Comparison of ENCODE assay signal across 9 cellular contexts in genomic region chr13:79403113-79403512, GRCh38. TPM values are rescaled to one million over a fixed set of nuclear protein-coding genes. Genes with fewer than 3 reads are reported as not detected.
DNase-seq lines count a peak whose midpoint lies in the region; ATAC-seq, FAIRE-seq and TF ChIP-seq lines count a peak whose summit lies in the region.
"Had no signal": no experiment of that assay in that cellular context is flagged by ENCODE, and none has a peak within 500 bp of the region (broad histone marks: within the 10 kb centered on the region; RNA-seq: fewer than 3 reads in every experiment).

No MANE protein-coding gene starts in this region.

- no peak for DNase-seq in A549 (ENCODE audit: low read depth in 1 of 2, low spot score in 1 of 2)
- DNase-seq in GM12891 (ENCODE audit: insufficient read length, low spot score): no peak
- no peak for DNase-seq in immature natural killer cell
- no peak for DNase-seq in C1 segment of cervical spinal cord (lab: John Stamatoyannopoulos, UW)
- no peak for DNase-seq in H7
- DNase-seq in substantia nigra (lab: John Stamatoyannopoulos, UW): no peak
- no peak for DNase-seq in SHP77 treated with DMSO at 0.1 percent for 48 hours (lab: John Stamatoyannopoulos, UW)

- H3K4me2 ChIP-seq in A549: peak overlapping the region; percentile 96
- H3K4me2 ChIP-seq in SU-DHL-6 (ENCODE audit: low read depth, low read length, poor library complexity, severe bottlenecking): peak overlapping the region; percentile 97

- no peaks in the 10 kb centered on the region for H3K36me3 Mint-ChIP-seq in immature natural killer cell

- H3K36me3 ChIP-seq in SU-DHL-6 (ENCODE audit: low read length) (peaks cover 36% of the 10 kb centered on the region), H7 (replicated peaks; ENCODE audit: control insufficient read depth, insufficient read depth, low read length) (no peaks in the 10 kb centered on the region)

- CTCF ChIA-PET in A549 (lab: Yijun Ruan, JAX): no interaction called here

- H3K27ac Mint-ChIP-seq in immature natural killer cell: peak overlapping the region in 5 of 6 donors; percentile 20 to 64 (median 38)

- peaks cover 33% of the 10 kb centered on the region for H4K20me1 ChIP-seq in SU-DHL-6 (ENCODE audit: low read depth, low read length)

- H3K9ac ChIP-seq in SU-DHL-6 (ENCODE audit: low read length): peak overlapping the region; percentile 96

- peaks cover 41% of the 10 kb centered on the region for H3K4me1 ChIP-seq in A549

- H3K4me3 Mint-ChIP-seq in immature natural killer cell: peak overlapping the region in 3 of 5 donors; percentile 11 to 36 (median 22)

- H3K4me1 Mint-ChIP-seq in immature natural killer cell: peaks cover 18 to 43% of the 10 kb centered on the region in 2 donors

- no peaks in the 10 kb centered on the region for H3K9me3 ChIP-seq in A549
- no peaks in the 10 kb centered on the region for H3K9me3 ChIP-seq in SU-DHL-6 (ENCODE audit: insufficient read depth, low read length)

- H3K79me2 ChIP-seq in SU-DHL-6 (ENCODE audit: insufficient read depth, low read length): peaks cover 95% of the 10 kb centered on the region

- H3K27me3 Mint-ChIP-seq in immature natural killer cell (ENCODE audit: low read depth in 3 of 3): peaks cover 2 to 8% (median 7%) of the 10 kb centered on the region in 3 donors

- no peak for TF ChIP-seq EP300 in A549 (IDR thresholded peaks at IDR 0.05)

- H3K27ac ChIP-seq in A549: no peak overlapping the region
- peak overlapping the region; percentile 71 for H3K27ac ChIP-seq in SU-DHL-6 (ENCODE audit: low read depth, low read length)
- H3K27ac ChIP-seq in substantia nigra (ENCODE audit: low read depth, low read length, poor library complexity, severe bottlenecking): no peak overlapping the region

- 18% methylated on average over 4 of the region's 4 CpGs for WGBS in A549 (ENCODE audit: missing lambda C conversion rate)

- no peak for FAIRE-seq in A549 (lab: Jason Lieb, UNC)
- peak; percentile 5 for FAIRE-seq in GM12891 (lab: Jason Lieb, UNC)

- peak overlapping the region; percentile 82; the same call in 1 of the 3 replicates for H3K4me3 ChIP-seq in A549
- H3K4me3 ChIP-seq in SU-DHL-6 (ENCODE audit: insufficient read depth, low read length, poor library complexity, severe bottlenecking): peak overlapping the region; percentile 72
- no peak overlapping the region for H3K4me3 ChIP-seq in H7 (ENCODE audit: insufficient read depth, low read depth, low read length)

- no peaks in the 10 kb centered on the region for H3K9me3 Mint-ChIP-seq in immature natural killer cell
- H3K9me3 Mint-ChIP-seq: neural crest cell had no signal

- no peak for TF ChIP-seq RAD21 in A549 (conservative IDR thresholded peaks at IDR 0.05 in 1 of 2, IDR thresholded peaks at IDR 0.05 in 1 of 2)

- no peaks in the 10 kb centered on the region for H3K9me2 ChIP-seq in SU-DHL-6 (replicated peaks; ENCODE audit: insufficient read depth, low read length)

- POLR2A ChIA-PET in A549 (lab: Yijun Ruan, JAX): no interaction called here

- no peak for TF ChIP-seq POLR2A in A549 (IDR thresholded peaks at IDR 0.05; ENCODE audit: low read length)
- TF ChIP-seq POLR2A in GM12891 (IDR thresholded peaks at IDR 0.05; ENCODE audit: low read depth, low read length): no peak

- peaks cover 30% of the 10 kb centered on the region for H3F3A ChIP-seq in SU-DHL-6 (ENCODE audit: insufficient read depth)

- no peaks in the 10 kb centered on the region for H3K27me3 ChIP-seq in SU-DHL-6 (ENCODE audit: low read length)
- no peaks in the 10 kb centered on the region for H3K27me3 ChIP-seq in H7 (ENCODE audit: control insufficient read depth, insufficient read depth, low read length)

- H2AFZ ChIP-seq in SU-DHL-6 (ENCODE audit: low read depth, low read length, severe bottlenecking): no peak overlapping the region

- no peak for ATAC-seq in A549

- TF ChIP-seq CTCF in A549 (IDR thresholded peaks at IDR 0.05) (no peak), SU-DHL-6 (IDR thresholded peaks at IDR 0.05; ENCODE audit: insufficient read depth, low read length, poor library complexity, severe bottlenecking) (no peak)

TF ChIP-seq in A549, 52 proteins besides CTCF, POLR2A, EP300 and RAD21:
- TF ChIP-seq SMC3 (IDR thresholded peaks at IDR 0.05) (no peak), CEBPB (IDR thresholded peaks at IDR 0.05) (no peak), ZFP36 (IDR thresholded peaks at IDR 0.05; ENCODE audit: borderline replicate concordance, partially characterized antibody) (no peak)

TF ChIP-seq in GM12891, 5 proteins besides CTCF, POLR2A, EP300 and RAD21:
- no peak for TF ChIP-seq SPI1 (IDR thresholded peaks at IDR 0.05; ENCODE audit: low read depth, low read length)

RNA-seq across cellular contexts. Expression of gene RBM26, which starts 2.9 kb away (rescaled TPM):
- 25.3 and 29.5 TPM in 2 replicates for polyA plus RNA-seq in A549 (2011; rRNA removed)
- polyA plus RNA-seq in A549 (2012; cell fraction: cytosol; rRNA removed): 6.4 TPM in 2 replicates
- polyA plus RNA-seq in A549 (2012; cell fraction: nucleus; rRNA removed): 10.4 and 16.9 TPM in 2 replicates
- polyA plus RNA-seq in A549 (2017; fragmentation: RNase III; extraction: RNeasy Plus Mini Kit Qiagen cat#74134 plus additional on column Dnase treatment): 27.7 to 29.7 TPM (median 29.4 TPM) in 3 replicates
- polyA minus RNA-seq in A549 (2011; rRNA and poly(A)+ RNA removed): 12.3 and 14.5 TPM in 2 replicates
- polyA plus RNA-seq in GM12891 (2012; ENCODE audit: low read depth, missing spikeins): 23.8 TPM
- 10 to 100 TPM in 1 of 3 donors, 1 to 10 TPM in 2; 5.4 to 11.9 (median 6.2) TPM for polyA plus RNA-seq in immature natural killer cell
- 37.9 and 50.0 TPM in 2 replicates for total RNA-seq in H7 (2014; rRNA removed; shearing (Covaris generic))
